In genomic region chr1:84480658-84481057, GRCh38 we compare ENCODE assay signal across 2 cellular contexts.
A peak's percentile ranks its signal among the peaks of the same experiment; 100 is the strongest.
TF ChIP-seq lines count a peak whose summit lies in the region.

No MANE protein-coding gene starts in this region.

TF ChIP-seq in GM12878, 131 proteins besides CTCF, POLR2A, EP300 and RAD21:
- TF ChIP-seq MTA3 (IDR thresholded peaks at IDR 0.05; ENCODE audit: borderline replicate concordance, low read length) (no peak), TBL1XR1 (IDR thresholded peaks at IDR 0.05; ENCODE audit: low read depth, low read length) (no peak), CHD2 (IDR thresholded peaks at IDR 0.05; ENCODE audit: borderline replicate concordance, low read depth, low read length) (no peak), EGR1 (IDR thresholded peaks at IDR 0.05; ENCODE audit: borderline replicate concordance in 1 of 2, low read depth in 2 of 2, low read length in 2 of 2) (no peak), ZNF24 (IDR thresholded peaks at IDR 0.05) (no peak), EZH2 (IDR thresholded peaks at IDR 0.05; ENCODE audit: borderline replicate concordance, control insufficient read depth, low read depth, low read length) (no peak), PKNOX1 (IDR thresholded peaks at IDR 0.05) (no peak), MEF2A (IDR thresholded peaks at IDR 0.05; ENCODE audit: insufficient read depth, low read depth, low read length) (0 out of 2 replicates have a peak, but pooled peaks have one; percentile 16), CBX5 (IDR thresholded peaks at IDR 0.05; ENCODE audit: low read depth) (no peak), ATF2 (IDR thresholded peaks at IDR 0.05; ENCODE audit: low read length) (no peak), BHLHE40 (IDR thresholded peaks at IDR 0.05; ENCODE audit: borderline replicate concordance in 1 of 2, low read depth in 2 of 2, low read length in 1 of 2) (no peak), ZNF207 (IDR thresholded peaks at IDR 0.05; ENCODE audit: borderline replicate concordance) (no peak), SIX5 (IDR thresholded peaks at IDR 0.05; ENCODE audit: low read depth, low read length, severe bottlenecking) (no peak), JUNB (IDR thresholded peaks at IDR 0.05) (peak; percentile 79), POLR2AphosphoS5 (IDR thresholded peaks at IDR 0.05; ENCODE audit: low read length) (no peak), EED (IDR thresholded peaks at IDR 0.05; ENCODE audit: low read depth) (no peak), SMC3 (IDR thresholded peaks at IDR 0.05; ENCODE audit: borderline replicate concordance, low read length) (no peak), SP1 (IDR thresholded peaks at IDR 0.05; ENCODE audit: low read depth, low read length) (no peak), SREBF1 (IDR thresholded peaks at IDR 0.05; ENCODE audit: low read length) (no peak), IKZF1 (conservative IDR thresholded peaks at IDR 0.05) (no peak), IRF4 (IDR thresholded peaks at IDR 0.05; ENCODE audit: low read depth, low read length) (peak; percentile 43; the same call in 1 of the 2 replicates)

TF ChIP-seq in neural cell, 6 proteins besides CTCF, POLR2A, EP300 and RAD21:
- TF ChIP-seq SMC3 (conservative IDR thresholded peaks at IDR 0.05; ENCODE audit: poor library complexity) = no peak
- no peak for TF ChIP-seq POLR2AphosphoS5 (IDR thresholded peaks at IDR 0.05)
- no peak for TF ChIP-seq MXI1 (conservative IDR thresholded peaks at IDR 0.05; ENCODE audit: poor library complexity, severe bottlenecking)
- TF ChIP-seq REST (IDR thresholded peaks at IDR 0.05; ENCODE audit: borderline replicate concordance) = no peak
- no peak for TF ChIP-seq EZH2 (IDR thresholded peaks at IDR 0.05; ENCODE audit: borderline replicate concordance, insufficient read depth, low read length, poor library complexity, severe bottlenecking)
- TF ChIP-seq TAF1 (IDR thresholded peaks at IDR 0.05; ENCODE audit: low read depth) = no peak
